8 cellular contexts compared by ENCODE assay signal in the genomic region with DNA sequence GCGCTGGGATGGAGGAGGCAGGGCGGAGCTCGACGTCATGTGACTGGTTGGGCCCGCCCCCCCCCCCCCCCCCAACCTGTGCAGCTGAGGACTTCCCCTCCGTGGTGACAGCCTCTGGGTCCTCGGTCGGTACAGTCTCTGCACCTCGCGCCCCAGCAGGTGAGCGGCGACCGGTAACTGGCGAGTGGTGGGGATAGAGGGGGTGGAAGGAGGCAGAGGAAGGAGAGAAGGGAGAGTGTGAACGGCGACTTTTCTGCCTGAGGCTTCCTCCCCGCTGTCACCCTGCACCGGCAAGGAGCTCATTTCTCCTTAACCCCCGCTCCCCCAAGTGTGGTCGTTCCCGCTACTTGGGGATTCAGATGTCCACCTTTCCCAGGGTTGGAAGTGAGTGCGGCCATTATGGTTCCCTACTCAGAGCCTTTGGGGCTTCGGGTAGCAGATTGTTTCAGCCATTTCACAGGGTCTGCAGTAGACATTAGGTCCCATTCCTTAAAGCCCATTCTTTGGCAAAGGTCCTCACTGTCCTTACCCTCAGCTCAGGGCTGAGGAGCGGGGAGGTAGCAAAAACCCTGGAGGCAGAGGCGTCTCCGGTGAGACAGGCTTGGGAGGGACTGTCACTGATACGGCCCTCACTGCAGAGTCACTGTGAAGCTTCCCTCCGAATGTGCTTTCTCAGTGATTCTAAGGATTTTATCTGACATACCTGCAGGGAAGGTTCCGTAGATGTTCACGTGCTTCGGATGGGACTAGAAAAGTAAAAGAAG.
A peak's percentile ranks its signal among the peaks of the same experiment; 100 is the strongest.
DNase-seq lines count a peak whose midpoint lies in the region; ATAC-seq lines count a peak whose summit lies in the region.

A gene (plus strand): TSS at position 81 of the 764 bp plus-strand sequence. CDS start 31,719 bp downstream, outside the sequence.

- H3K27ac ChIP-seq in mucosa of rectum (ENCODE audit: low read depth in 2 of 2, low read length in 2 of 2), result peak within 1 kb of the TSS; percentile 99 to 100

- H3K4me3 ChIP-seq in endocrine pancreas (ENCODE audit: control insufficient read depth, insufficient read depth, low read length) (peak within 1 kb of the TSS; percentile 96), mucosa of rectum (ENCODE audit: low read length in 2 of 2) (peak within 1 kb of the TSS; percentile 92 to 95)

- peak; percentile 34 for ATAC-seq in HG02588 (IDR thresholded peaks at IDR 0.05; ENCODE audit: unreplicated experiment)

- no peaks in the 10 kb centered on the region for H3K36me3 ChIP-seq in endocrine pancreas (ENCODE audit: control insufficient read depth, insufficient read depth, low read length)
- no peaks in the 10 kb centered on the region for H3K36me3 ChIP-seq in mucosa of rectum (ENCODE audit: control insufficient read depth in 2 of 2, insufficient read depth in 2 of 2, low read length in 2 of 2)

- H3K4me1 ChIP-seq in endocrine pancreas (ENCODE audit: control insufficient read depth, insufficient read depth, low read length) (peaks cover 29% of the 10 kb centered on the region), mucosa of rectum (ENCODE audit: control insufficient read depth in 2 of 2, insufficient read depth in 2 of 2, low read length in 2 of 2) (peaks cover 9 to 32% of the 10 kb centered on the region in 2 donors)

- DNase-seq in NCI-H1417 (lab: John Stamatoyannopoulos, UW), result peak; percentile 57 to 81 (median 76)
- DNase-seq in NCI-H1417 treated with DMSO at 0.1 percent for 48 hours (lab: John Stamatoyannopoulos, UW), result no peak
- DNase-seq in NCI-H187 treated with DMSO at 0.1 percent for 48 hours (lab: John Stamatoyannopoulos, UW), result peak; percentile 62
- DNase-seq in activated CD8-positive, alpha-beta memory T cell treated with anti-CD3 and anti-CD28 coated beads for 4 hours (ENCODE audit: low read depth in 2 of 2), result peak; percentile 46 to 48
- DNase-seq in stimulated activated CD8-positive, alpha-beta memory T cell treated with anti-CD3 and anti-CD28 coated beads, Interleukin-4, amount 100 ng/mL, for 48 hours, result peak; percentile 78

- H3K9me3 ChIP-seq in endocrine pancreas (ENCODE audit: control insufficient read depth, low read length) (no peaks in the 10 kb centered on the region), mucosa of rectum (ENCODE audit: control insufficient read depth in 2 of 2, low read length in 2 of 2) (no peaks in the 10 kb centered on the region)

- no peaks in the 10 kb centered on the region for H3K27me3 ChIP-seq in endocrine pancreas (ENCODE audit: control insufficient read depth, insufficient read depth, low read length)
- no peaks in the 10 kb centered on the region for H3K27me3 ChIP-seq in mucosa of rectum (ENCODE audit: control insufficient read depth in 2 of 2, insufficient read depth in 2 of 2, low read length in 2 of 2)

- H3K9ac ChIP-seq in endocrine pancreas (ENCODE audit: control insufficient read depth, insufficient read depth, low read length) (peak within 1 kb of the TSS; percentile 98), mucosa of rectum (ENCODE audit: low read depth in 1 of 2, low read length in 2 of 2) (peak within 1 kb of the TSS; percentile 90 to 92)
